10 cellular contexts compared by ENCODE assay signal in genomic region chr12:110578522-110579238, GRCh38. TPM values are rescaled to one million over a fixed set of nuclear protein-coding genes. Genes with fewer than 3 reads are reported as not detected.
DNase-seq lines count a peak whose midpoint lies in the region; ATAC-seq and TF ChIP-seq lines count a peak whose summit lies in the region.
"Had no signal": no experiment of that assay in that cellular context is flagged by ENCODE, and none has a peak within 500 bp of the region (broad histone marks: within the 10 kb centered on the region; RNA-seq: fewer than 3 reads in every experiment).

No MANE protein-coding gene starts in this region.

- H3K27ac ChIP-seq in DOHH2 (ENCODE audit: low read depth, low read length) (no peak overlapping the region), PC-9 (peak overlapping the region; percentile 98), neutrophil (peak overlapping the region; percentile 86)
- H3K27ac ChIP-seq: parathyroid adenoma had no signal

- BruUV-seq in PC-9 (replicated peaks; lab: Mats Ljungman, UMichigan) = TSS peak; percentile 79

- peaks cover 49% of the 10 kb centered on the region for H3K4me1 ChIP-seq in DOHH2 (ENCODE audit: control insufficient read depth, low read length)
- peaks cover 74% of the 10 kb centered on the region for H3K4me1 ChIP-seq in PC-9 (replicated peaks; ENCODE audit: insufficient read depth)
- peaks cover 49 to 56% of the 10 kb centered on the region in 2 experiments for H3K4me1 ChIP-seq in neutrophil (ENCODE audit: control insufficient read depth in 1 of 2, insufficient read depth in 1 of 2, low read depth in 1 of 2, low read length in 1 of 2)

- H3K79me2 ChIP-seq in DOHH2 (ENCODE audit: control insufficient read depth, low read length) (peaks cover 99% of the 10 kb centered on the region), PC-9 (ENCODE audit: low read depth) (peaks cover 92% of the 10 kb centered on the region)

- H3F3A ChIP-seq in DOHH2 (ENCODE audit: control insufficient read depth, insufficient read depth) = 0 out of 2 replicates have a peak, but pooled peaks cover 3% of the 10 kb centered on the region
- H3F3A ChIP-seq in PC-9 (ENCODE audit: insufficient read depth, low read depth) = peaks cover 42% of the 10 kb centered on the region

- H4K20me1 ChIP-seq in DOHH2 (ENCODE audit: control insufficient read depth, insufficient read depth, low read depth, low read length) = peaks cover 26% of the 10 kb centered on the region
- H4K20me1 ChIP-seq in PC-9 (ENCODE audit: insufficient read depth) = peaks cover 27% of the 10 kb centered on the region

- H3K4me1 Mint-ChIP-seq in dendritic cell treated with granulocyte-macrophage colony-stimulating factor and Interleukin-4, amounts not matched to agents 40 ng/mL and 50 ng/mL, for 4 days (ENCODE audit: low read depth) = peaks cover 62% of the 10 kb centered on the region

- no peak for TF ChIP-seq CTCF in DOHH2 (IDR thresholded peaks at IDR 0.05; ENCODE audit: low read depth, low read length, poor library complexity, severe bottlenecking)
- no peak for TF ChIP-seq CTCF in PC-9 (conservative IDR thresholded peaks at IDR 0.05)
- no peak for TF ChIP-seq CTCF in neutrophil (IDR thresholded peaks at IDR 0.05)
- TF ChIP-seq CTCF in GM13976 (IDR thresholded peaks at IDR 0.05; ENCODE audit: borderline replicate concordance, control extremely low read depth, extremely low read depth, insufficient read depth, missing control alignments) = no peak

- H3K9me2 ChIP-seq in DOHH2 (replicated peaks; ENCODE audit: control insufficient read depth, low read length) (no peaks in the 10 kb centered on the region), PC-9 (ENCODE audit: insufficient read depth) (no peaks in the 10 kb centered on the region)

- H3K9me3 ChIP-seq in DOHH2 (ENCODE audit: control insufficient read depth, insufficient read depth, low read length) = no peaks in the 10 kb centered on the region
- no peaks in the 10 kb centered on the region; the same call in 1 of the 2 replicates for H3K9me3 ChIP-seq in PC-9 (ENCODE audit: insufficient read depth, low read depth)
- H3K9me3 ChIP-seq in neutrophil = no peaks in the 10 kb centered on the region

- H3K27ac Mint-ChIP-seq in dendritic cell treated with granulocyte-macrophage colony-stimulating factor and Interleukin-4, amounts not matched to agents 40 ng/mL and 50 ng/mL, for 4 days = peak overlapping the region; percentile 87

- H3K4me3 Mint-ChIP-seq in dendritic cell treated with granulocyte-macrophage colony-stimulating factor and Interleukin-4, amounts not matched to agents 40 ng/mL and 50 ng/mL, for 4 days = peak overlapping the region; percentile 30

- POLR2A ChIA-PET in PC-9 (lab: Charles Lee; ENCODE audit: unreplicated experiment) = interaction anchor here (0.8 to 1.0 kb wide), 2 partner anchors 12 to 19 kb away, joined by 3 to 11 read pairs; no protein-coding TSS in a partner anchor

- DNase-seq in PC-9 (no peak), GM13976 (ENCODE audit: low spot score) (no peak), NCI-H2081 (lab: John Stamatoyannopoulos, UW) (no peak)
- DNase-seq: SIG-M5 had no signal

- H3K36me3 Mint-ChIP-seq in dendritic cell treated with granulocyte-macrophage colony-stimulating factor and Interleukin-4, amounts not matched to agents 40 ng/mL and 50 ng/mL, for 4 days (ENCODE audit: low read depth) = peaks cover 11% of the 10 kb centered on the region

- no peaks in the 10 kb centered on the region for H3K9me3 Mint-ChIP-seq in dendritic cell treated with granulocyte-macrophage colony-stimulating factor and Interleukin-4, amounts not matched to agents 40 ng/mL and 50 ng/mL, for 4 days

- H3K27me3 ChIP-seq in DOHH2 (ENCODE audit: control insufficient read depth, low read length) (no peaks in the 10 kb centered on the region), PC-9 (ENCODE audit: insufficient read depth, low read depth) (no peaks in the 10 kb centered on the region), neutrophil (no peaks in the 10 kb centered on the region)

- 0 out of 2 replicates have a peak overlapping the region, but pooled peaks have one; percentile 17 for H2AFZ ChIP-seq in PC-9
- H2AFZ ChIP-seq: parathyroid adenoma had no signal

- H3K36me3 ChIP-seq in DOHH2 (ENCODE audit: control insufficient read depth, low read length) = peaks cover 37% of the 10 kb centered on the region
- H3K36me3 ChIP-seq in PC-9 (ENCODE audit: low read depth) = no peaks in the 10 kb centered on the region
- H3K36me3 ChIP-seq in neutrophil = no peaks in the 10 kb centered on the region

- H3K4me3 ChIP-seq in DOHH2 (ENCODE audit: low read length) = peak overlapping the region; percentile 95
- peak overlapping the region; percentile 43; the same call in 1 of the 2 replicates for H3K4me3 ChIP-seq in PC-9
- H3K4me3 ChIP-seq in neutrophil (ENCODE audit: low read depth in 1 of 2, low read length in 1 of 2) = peak overlapping the region; percentile 7 to 15

- H3K4me2 ChIP-seq in DOHH2 (ENCODE audit: low read length) (peak overlapping the region; percentile 77), PC-9 (peak overlapping the region; percentile 80)

- H3K27me3 Mint-ChIP-seq in dendritic cell treated with granulocyte-macrophage colony-stimulating factor and Interleukin-4, amounts not matched to agents 40 ng/mL and 50 ng/mL, for 4 days = no peaks in the 10 kb centered on the region

- CTCF ChIA-PET in PC-9 (lab: Charles Lee) = interaction anchor here (0.6 to 0.7 kb wide), 2 partner anchors 36 to 254 kb away, joined by 3 to 6 read pairs; no protein-coding TSS in a partner anchor

- in situ Hi-C loops in GM13976 (cut with MboI; ENCODE audit: low sequenced_read_pairs, unreplicated experiment) = no loop called here

- ATAC-seq in GM18858 (IDR thresholded peaks at IDR 0.05; ENCODE audit: unreplicated experiment) (no peak), GM19463 (IDR thresholded peaks at IDR 0.05; ENCODE audit: unreplicated experiment) (no peak)

- intact Hi-C loops in PC-9 (cut with micrococcal nuclease; ENCODE audit: unreplicated experiment) = no loop called here
- intact Hi-C loops in dendritic cell treated with granulocyte-macrophage colony-stimulating factor and Interleukin-4, amounts not matched to agents 40 ng/mL and 50 ng/mL, for 4 days (cut with micrococcal nuclease) = no loop called here

RNA-seq across cellular contexts. Expression of gene PPTC7, which starts 4.4 kb away (rescaled TPM):
- total RNA-seq in PC-9 (2021) = 16.0 and 18.3 TPM in 2 replicates

RNA-seq across cellular contexts. Expression of gene TCTN1, which starts 35.2 kb away (rescaled TPM):
- total RNA-seq in PC-9 (2021) = 58.3 and 66.8 TPM in 2 replicates

Comparison
In these comparisons a context has a peak if more than half of its experiments do, and no peak if none do; other contexts are left out.
1. H3K4me3 ChIP-seq: peak in every context shown above with its lines; median percentile 95 in DOHH2; 43 in PC-9; 11 in neutrophil.